Comparison of ENCODE assay signal across 1 cellular context in the genomic region with DNA sequence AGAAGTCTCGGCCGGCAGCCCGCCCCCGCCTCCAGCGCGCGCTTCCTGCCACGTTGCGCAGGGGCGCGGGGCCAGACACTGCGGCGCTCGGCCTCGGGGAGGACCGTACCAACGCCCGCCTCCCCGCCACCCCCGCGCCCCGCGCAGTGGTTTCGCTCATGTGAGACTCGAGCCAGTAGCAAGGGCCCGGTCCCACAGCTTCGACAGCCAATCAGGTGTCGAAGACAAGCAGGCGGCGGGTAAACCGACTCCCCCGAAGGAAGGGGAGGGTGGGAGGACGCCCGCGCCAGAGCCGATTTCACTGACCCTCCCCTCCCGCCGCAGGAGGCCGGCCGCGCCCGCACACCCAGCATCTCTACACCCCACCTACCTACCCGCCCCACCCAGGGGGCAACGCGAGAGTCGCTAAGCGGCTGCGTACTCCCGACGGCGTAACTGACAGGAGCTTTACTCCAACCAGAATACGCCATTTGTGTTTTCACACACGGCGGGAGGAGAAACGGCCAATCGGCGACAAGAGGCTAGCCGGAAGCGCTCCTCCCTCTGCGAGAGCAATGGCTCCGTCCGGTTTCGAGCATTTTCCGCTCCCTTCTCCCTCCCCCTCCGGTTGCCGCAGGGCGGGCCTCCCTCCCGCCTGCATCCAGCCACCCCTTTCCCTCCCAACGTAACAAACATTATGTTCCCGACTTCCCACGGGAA.
A peak's percentile ranks its signal among the peaks of the same experiment; 100 is the strongest.
TF ChIP-seq lines count a peak whose summit lies in the region.

No MANE protein-coding gene starts in this region.

TF ChIP-seq in K562, 482 proteins besides CTCF, POLR2A, EP300 and RAD21 (continued from another document and continues in another):
- TF ChIP-seq, protein P1, sequence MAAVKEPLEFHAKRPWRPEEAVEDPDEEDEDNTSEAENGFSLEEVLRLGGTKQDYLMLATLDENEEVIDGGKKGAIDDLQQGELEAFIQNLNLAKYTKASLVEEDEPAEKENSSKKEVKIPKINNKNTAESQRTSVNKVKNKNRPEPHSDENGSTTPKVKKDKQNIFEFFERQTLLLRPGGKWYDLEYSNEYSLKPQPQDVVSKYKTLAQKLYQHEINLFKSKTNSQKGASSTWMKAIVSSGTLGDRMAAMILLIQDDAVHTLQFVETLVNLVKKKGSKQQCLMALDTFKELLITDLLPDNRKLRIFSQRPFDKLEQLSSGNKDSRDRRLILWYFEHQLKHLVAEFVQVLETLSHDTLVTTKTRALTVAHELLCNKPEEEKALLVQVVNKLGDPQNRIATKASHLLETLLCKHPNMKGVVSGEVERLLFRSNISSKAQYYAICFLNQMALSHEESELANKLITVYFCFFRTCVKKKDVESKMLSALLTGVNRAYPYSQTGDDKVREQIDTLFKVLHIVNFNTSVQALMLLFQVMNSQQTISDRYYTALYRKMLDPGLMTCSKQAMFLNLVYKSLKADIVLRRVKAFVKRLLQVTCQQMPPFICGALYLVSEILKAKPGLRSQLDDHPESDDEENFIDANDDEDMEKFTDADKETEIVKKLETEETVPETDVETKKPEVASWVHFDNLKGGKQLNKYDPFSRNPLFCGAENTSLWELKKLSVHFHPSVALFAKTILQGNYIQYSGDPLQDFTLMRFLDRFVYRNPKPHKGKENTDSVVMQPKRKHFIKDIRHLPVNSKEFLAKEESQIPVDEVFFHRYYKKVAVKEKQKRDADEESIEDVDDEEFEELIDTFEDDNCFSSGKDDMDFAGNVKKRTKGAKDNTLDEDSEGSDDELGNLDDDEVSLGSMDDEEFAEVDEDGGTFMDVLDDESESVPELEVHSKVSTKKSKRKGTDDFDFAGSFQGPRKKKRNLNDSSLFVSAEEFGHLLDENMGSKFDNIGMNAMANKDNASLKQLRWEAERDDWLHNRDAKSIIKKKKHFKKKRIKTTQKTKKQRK (IDR thresholded peaks at IDR 0.05; ENCODE audit: borderline replicate concordance, low read depth, low read length): peak; percentile 60
- TF ChIP-seq TAF7 (tag; IDR thresholded peaks at IDR 0.05) (peak; percentile 97; the same call in 1 of the 2 replicates), C11orf30 (IDR thresholded peaks at IDR 0.05; ENCODE audit: low read depth) (peak; percentile 78), ERF (CRISPR knock-in tag; IDR thresholded peaks at IDR 0.05) (peak; percentile 90), WHSC1 (IDR thresholded peaks at IDR 0.05; ENCODE audit: low read length) (no peak), KDM5B (IDR thresholded peaks at IDR 0.05; ENCODE audit: insufficient replicate concordance, low read depth, low read length) (peak; percentile 95), ZNF592 (IDR thresholded peaks at IDR 0.05) (peak; percentile 43; the same call in 1 of the 2 replicates), ZNF407 (IDR thresholded peaks at IDR 0.05; ENCODE audit: low read depth) (no peak), ARNT (IDR thresholded peaks at IDR 0.05) (peak in 1 of 2 experiments; percentile 55; a peak in 1 of 4 replicates), ZNF79 (CRISPR knock-in tag; IDR thresholded peaks at IDR 0.05; ENCODE audit: low read depth) (no peak), CSDE1 (IDR thresholded peaks at IDR 0.05) (no peak), CHCHD3 (CRISPR knock-in tag; IDR thresholded peaks at IDR 0.05) (0 out of 2 replicates have a peak, but pooled peaks have one; percentile 15), PREB (CRISPR knock-in tag; IDR thresholded peaks at IDR 0.05) (0 out of 2 replicates have a peak, but pooled peaks have one; percentile 35), ZNF445 (CRISPR knock-in tag; IDR thresholded peaks at IDR 0.05; ENCODE audit: low read depth) (no peak; the same call in 1 of the 2 replicates), PURB (CRISPR knock-in tag; IDR thresholded peaks at IDR 0.05; ENCODE audit: low read depth) (no peak), HOMEZ (CRISPR knock-in tag; IDR thresholded peaks at IDR 0.05) (no peak), SIX5 (IDR thresholded peaks at IDR 0.05; ENCODE audit: borderline replicate concordance in 1 of 2, insufficient read depth in 1 of 2, low read depth in 1 of 2, low read length in 2 of 2) (peak; percentile 23 to 40; a peak in 1 of 4 replicates), NEUROD1 (IDR thresholded peaks at IDR 0.05; ENCODE audit: borderline replicate concordance, low read depth, low read length, partially characterized antibody) (peak; percentile 83), STAG1 (CRISPR knock-in tag; IDR thresholded peaks at IDR 0.05; ENCODE audit: borderline replicate concordance) (no peak), ZBTB9 (CRISPR knock-in tag; IDR thresholded peaks at IDR 0.05) (peak; percentile 95), TGIF2 (CRISPR knock-in tag; IDR thresholded peaks at IDR 0.05) (peak; percentile 79; the same call in 1 of the 2 replicates), ZNF165 (CRISPR knock-in tag; IDR thresholded peaks at IDR 0.05; ENCODE audit: borderline replicate concordance) (no peak)
- TF ChIP-seq, protein P2, sequence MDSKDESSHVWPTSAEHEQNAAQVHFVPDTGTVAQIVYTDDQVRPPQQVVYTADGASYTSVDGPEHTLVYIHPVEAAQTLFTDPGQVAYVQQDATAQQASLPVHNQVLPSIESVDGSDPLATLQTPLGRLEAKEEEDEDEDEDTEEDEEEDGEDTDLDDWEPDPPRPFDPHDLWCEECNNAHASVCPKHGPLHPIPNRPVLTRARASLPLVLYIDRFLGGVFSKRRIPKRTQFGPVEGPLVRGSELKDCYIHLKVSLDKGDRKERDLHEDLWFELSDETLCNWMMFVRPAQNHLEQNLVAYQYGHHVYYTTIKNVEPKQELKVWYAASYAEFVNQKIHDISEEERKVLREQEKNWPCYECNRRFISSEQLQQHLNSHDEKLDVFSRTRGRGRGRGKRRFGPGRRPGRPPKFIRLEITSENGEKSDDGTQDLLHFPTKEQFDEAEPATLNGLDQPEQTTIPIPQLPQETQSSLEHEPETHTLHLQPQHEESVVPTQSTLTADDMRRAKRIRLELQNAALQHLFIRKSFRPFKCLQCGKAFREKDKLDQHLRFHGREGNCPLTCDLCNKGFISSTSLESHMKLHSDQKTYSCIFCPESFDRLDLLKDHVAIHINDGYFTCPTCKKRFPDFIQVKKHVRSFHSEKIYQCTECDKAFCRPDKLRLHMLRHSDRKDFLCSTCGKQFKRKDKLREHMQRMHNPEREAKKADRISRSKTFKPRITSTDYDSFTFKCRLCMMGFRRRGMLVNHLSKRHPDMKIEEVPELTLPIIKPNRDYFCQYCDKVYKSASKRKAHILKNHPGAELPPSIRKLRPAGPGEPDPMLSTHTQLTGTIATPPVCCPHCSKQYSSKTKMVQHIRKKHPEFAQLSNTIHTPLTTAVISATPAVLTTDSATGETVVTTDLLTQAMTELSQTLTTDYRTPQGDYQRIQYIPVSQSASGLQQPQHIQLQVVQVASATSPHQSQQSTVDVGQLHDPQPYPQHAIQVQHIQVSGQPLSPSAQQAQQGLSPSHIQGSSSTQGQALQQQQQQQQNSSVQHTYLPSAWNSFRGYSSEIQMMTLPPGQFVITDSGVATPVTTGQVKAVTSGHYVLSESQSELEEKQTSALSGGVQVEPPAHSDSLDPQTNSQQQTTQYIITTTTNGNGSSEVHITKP (IDR thresholded peaks at IDR 0.05; ENCODE audit: partially characterized antibody): peak; percentile 99
